Comparison of ENCODE assay signal across 25 cellular contexts in genomic region chr9:6884101-6884500, GRCh38.
"Had no signal": no experiment of that assay in that cellular context is flagged by ENCODE, and none has a peak within 500 bp of the region (broad histone marks: within the 10 kb centered on the region; RNA-seq: fewer than 3 reads in every experiment).

No MANE protein-coding gene starts in this region.

- DNase-seq: activated CD4-positive, alpha-beta memory T cell treated with anti-CD3 and anti-CD28 coated beads for 36 hours; activated CD4-positive, alpha-beta T cell treated with anti-CD3 and anti-CD28 coated beads for 48 hours; activated CD4-positive, CD25-positive, alpha-beta regulatory T cell treated with anti-CD3 and anti-CD28 coated beads, Interleukin-2, amount 50 U/mL, for 72 hours; activated CD8-positive, alpha-beta memory T cell treated with anti-CD3 and anti-CD28 coated beads for 24 hours; activated gamma-delta T cell; activated naive CD4-positive, alpha-beta T cell treated with anti-CD3 and anti-CD28 coated beads for 36 hours; activated T-cell treated with anti-CD3 and anti-CD28 coated beads, Interleukin-2, amount 50 U/mL, for 48 hours; amygdala; colonic mucosa; Kasumi-1; NCI-H1930; NCI-H524 treated with DMSO at 0.1 percent for 48 hours; NCI-H774; NK-92 treated with Interleukin-12 subunit alpha and Interleukin-12 subunit beta, amount 100 ng/mL, for 24 hours; OCI-M1; RPMI8226; SJCRH30; SK-N-SH; SW 1271 had no signal

- ATAC-seq: activated T-helper 17 cell treated with anti-CD3 and anti-CD28 coated beads, Interleukin-2, amount 50 U/mL, for 72 hours; K562; Panc1; Right ventricle myocardium inferior; WTC11 had no signal

- H3K4me3 Mint-ChIP-seq: activated CD4-positive, alpha-beta memory T cell treated with anti-CD3 and anti-CD28 coated beads for 36 hours; activated naive CD4-positive, alpha-beta T cell treated with anti-CD3 and anti-CD28 coated beads for 36 hours; activated naive CD8-positive, alpha-beta T cell; activated T-helper 17 cell treated with anti-CD3 and anti-CD28 coated beads, Interleukin-2, amount 50 U/mL, for 72 hours; WTC11 had no signal

- H3K9me3 Mint-ChIP-seq: activated CD4-positive, alpha-beta memory T cell treated with anti-CD3 and anti-CD28 coated beads for 36 hours; activated naive CD4-positive, alpha-beta T cell treated with anti-CD3 and anti-CD28 coated beads for 36 hours; activated T-helper 17 cell treated with anti-CD3 and anti-CD28 coated beads, Interleukin-2, amount 50 U/mL, for 72 hours; WTC11 had no signal

- H3K27me3 Mint-ChIP-seq: activated CD4-positive, alpha-beta memory T cell treated with anti-CD3 and anti-CD28 coated beads for 36 hours; activated naive CD8-positive, alpha-beta T cell; activated T-helper 17 cell treated with anti-CD3 and anti-CD28 coated beads, Interleukin-2, amount 50 U/mL, for 72 hours had no signal

- H3K36me3 Mint-ChIP-seq: WTC11 had no signal
